In genomic region chr18:41767960-41768359, GRCh38 we compare ENCODE assay signal across 11 cellular contexts.
A peak's percentile ranks its signal among the peaks of the same experiment; 100 is the strongest.
DNase-seq lines count a peak whose midpoint lies in the region; ATAC-seq and TF ChIP-seq lines count a peak whose summit lies in the region.
"Had no signal": no experiment of that assay in that cellular context is flagged by ENCODE, and none has a peak within 500 bp of the region (broad histone marks: within the 10 kb centered on the region; RNA-seq: fewer than 3 reads in every experiment).

No MANE protein-coding gene starts in this region.

- no peaks in the 10 kb centered on the region for H3K9me3 Mint-ChIP-seq in MCF 10A (ENCODE audit: unreplicated experiment)

- no peak overlapping the region for H3K27ac ChIP-seq in breast epithelium
- H3K27ac ChIP-seq: thoracic aorta had no signal

- ATAC-seq in GM21447 (IDR thresholded peaks at IDR 0.05; ENCODE audit: unreplicated experiment) (no peak), left colon (no peak)

- no peak for TF ChIP-seq POLR2A in breast epithelium (IDR thresholded peaks at IDR 0.05)

- intact Hi-C loops in MCF 10A (cut with micrococcal nuclease), result loop anchor here (1.0 kb wide), 1 partner anchor 138 kb away; no protein-coding TSS in a partner anchor
- intact Hi-C loops in breast epithelium (cut with DNase I; ENCODE audit: low total_unique reads), result no loop called here
- intact Hi-C loops in left colon (cut with DNase I, micrococcal nuclease), result loop anchor here in 1 of 2 donors (10.0 kb wide), 1 partner anchor 523 kb away; no protein-coding TSS in a partner anchor

- no peak overlapping the region for H3K27ac Mint-ChIP-seq in MCF 10A (ENCODE audit: low read depth, unreplicated experiment)

- POLR2A ChIA-PET in MCF 10A (lab: Yijun Ruan, JAX), result no interaction called here

- H3K4me1 ChIP-seq in breast epithelium, result no peaks in the 10 kb centered on the region

- H3K36me3 ChIP-seq in breast epithelium, result no peaks in the 10 kb centered on the region
- H3K36me3 ChIP-seq: thoracic aorta had no signal

- BruUV-seq in MCF 10A (replicated peaks; lab: Mats Ljungman, UMichigan), result no TSS peak

- H3K27me3 Mint-ChIP-seq in MCF 10A (ENCODE audit: insufficient read depth, unreplicated experiment), result no peaks in the 10 kb centered on the region

- peaks cover under 1% of the 10 kb centered on the region for H3K4me1 Mint-ChIP-seq in MCF 10A (ENCODE audit: insufficient read depth, unreplicated experiment)

- H3K9me3 ChIP-seq in breast epithelium, result no peaks in the 10 kb centered on the region
- H3K9me3 ChIP-seq: thoracic aorta had no signal

- peak; percentile 19 for TF ChIP-seq CTCF in MCF 10A (IDR thresholded peaks at IDR 0.05; ENCODE audit: unreplicated experiment)
- TF ChIP-seq CTCF in breast epithelium (IDR thresholded peaks at IDR 0.05), result no peak
- peak; percentile 16 for TF ChIP-seq CTCF in fibroblast of mammary gland (conservative IDR thresholded peaks at IDR 0.05; ENCODE audit: control insufficient read depth, insufficient read depth, low read depth, low read length)

- H3K4me3 ChIP-seq in breast epithelium, result no peak overlapping the region
- H3K4me3 ChIP-seq in fibroblast of mammary gland (ENCODE audit: control insufficient read depth, low read depth, low read length), result no peak overlapping the region
- H3K4me3 ChIP-seq: thoracic aorta had no signal

- H3K27me3 ChIP-seq in breast epithelium, result no peaks in the 10 kb centered on the region

- H3K36me3 Mint-ChIP-seq in MCF 10A (ENCODE audit: insufficient read depth, unreplicated experiment), result no peaks in the 10 kb centered on the region

- CTCF ChIA-PET in MCF 10A (lab: Yijun Ruan, JAX), result no interaction called here

- no peak overlapping the region for H3K4me3 Mint-ChIP-seq in MCF 10A (ENCODE audit: unreplicated experiment)

- DNase-seq in MCF 10A (ENCODE audit: unreplicated experiment), result peak; percentile 59
- no peak for DNase-seq in breast epithelium (ENCODE audit: low spot score in 2 of 2)
- peak; percentile 9 for DNase-seq in RKO (ENCODE audit: low spot score)
- DNase-seq in fibroblast of mammary gland (ENCODE audit: low read depth), result peak; percentile 40
- DNase-seq in stimulated activated CD4-positive, alpha-beta T cell treated with anti-CD3 and anti-CD28 coated beads, Interleukin-12 subunit alpha, Interleukin-12 subunit beta, amount 100 ng/mL, for 4 hours, result no peak
- no peak for DNase-seq in left colon
- no peak for DNase-seq in NCI-H510A (lab: John Stamatoyannopoulos, UW)
- DNase-seq: C1 segment of cervical spinal cord, NCI-H2227 treated with DMSO at 0.1 percent for 48 hours had no signal

Comparison
In these comparisons a context has a peak if more than half of its experiments do, and no peak if none do; other contexts are left out.
1. DNase-seq: peak in MCF 10A (single experiment), RKO (single experiment) and fibroblast of mammary gland (single experiment); none in breast epithelium (0 of 2), stimulated activated CD4-positive, alpha-beta T cell treated with anti-CD3 and anti-CD28 coated beads, Interleukin-12 subunit alpha, Interleukin-12 subunit beta, amount 100 ng/mL, for 4 hours (single experiment), left colon (0 of 2) and NCI-H510A (single experiment).
2. CTCF ChIP-seq: peak in MCF 10A (single experiment) and fibroblast of mammary gland (single experiment); none in breast epithelium (0 of 3).